Comparison of ENCODE assay signal across 15 cellular contexts in the genomic region with DNA sequence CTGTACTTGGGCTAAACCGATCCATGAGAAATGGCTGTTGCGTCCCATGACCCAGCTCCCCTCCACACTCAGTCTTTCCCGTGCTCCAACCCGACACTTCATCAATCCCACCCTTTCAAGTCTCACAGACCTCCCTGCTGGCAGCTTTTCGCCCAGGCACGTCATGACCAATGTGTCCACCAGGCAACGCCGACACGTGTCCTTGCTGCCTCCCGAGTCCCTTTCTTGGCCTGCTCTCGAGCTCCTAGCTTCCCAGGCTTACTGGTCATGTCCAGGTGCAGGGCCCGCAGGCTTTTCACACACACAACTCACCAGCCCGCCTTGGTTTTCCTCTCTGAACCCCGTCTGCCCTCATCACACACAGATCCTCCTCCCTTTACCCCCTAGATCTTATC. TPM values are rescaled to one million over a fixed set of nuclear protein-coding genes. Genes with fewer than 3 reads are reported as not detected.
DNase-seq lines count a peak whose midpoint lies in the region; ATAC-seq, FAIRE-seq and TF ChIP-seq lines count a peak whose summit lies in the region.
"Had no signal": no experiment of that assay in that cellular context is flagged by ENCODE, and none has a peak within 500 bp of the region (broad histone marks: within the 10 kb centered on the region; RNA-seq: fewer than 3 reads in every experiment).

No MANE protein-coding gene starts in this region.

- TF ChIP-seq POLR2A in Raji (IDR thresholded peaks at IDR 0.05; ENCODE audit: insufficient read depth, low read depth, low read length) = 0 out of 2 replicates have a peak, but pooled peaks have one; percentile 5

- ATAC-seq in SK-N-SH treated with all-trans-retinoic acid at 6 μM for 48 hours (no peak), pancreas (no peak), GM18873 (IDR thresholded peaks at IDR 0.05; ENCODE audit: low FRiP score, unreplicated experiment) (no peak)
- ATAC-seq: left colon had no signal

- POLR2A ChIA-PET in SK-N-SH (lab: Yijun Ruan, JAX) = no interaction called here

- H3K9me2 ChIP-seq in SK-N-SH = no peaks in the 10 kb centered on the region

- peaks cover 25% of the 10 kb centered on the region for H3K79me2 ChIP-seq in SK-N-SH (ENCODE audit: insufficient read depth)

- H3K4me2 ChIP-seq in SK-N-SH = no peak overlapping the region
- H3K4me2 ChIP-seq: KMS-11 had no signal

- H3K27me3 Mint-ChIP-seq in endothelial cell (ENCODE audit: unreplicated experiment) = peaks cover 25% of the 10 kb centered on the region

- H2AFZ ChIP-seq in SK-N-SH (ENCODE audit: low read depth) = no peak overlapping the region
- H2AFZ ChIP-seq: parathyroid adenoma had no signal

- peaks cover 27% of the 10 kb centered on the region for H3K36me3 Mint-ChIP-seq in endothelial cell (ENCODE audit: low read depth, unreplicated experiment)

- no peak for TF ChIP-seq CTCF in SK-N-SH (IDR thresholded peaks at IDR 0.05)
- no peak for TF ChIP-seq CTCF in endothelial cell (IDR thresholded peaks at IDR 0.05; ENCODE audit: unreplicated experiment)
- no peak for TF ChIP-seq CTCF in pancreas (IDR thresholded peaks at IDR 0.05)
- no peak for TF ChIP-seq CTCF in GM13976 (IDR thresholded peaks at IDR 0.05; ENCODE audit: borderline replicate concordance, control extremely low read depth, extremely low read depth, insufficient read depth, missing control alignments)

- no peaks in the 10 kb centered on the region for H3K27me3 ChIP-seq in SK-N-SH (ENCODE audit: insufficient read depth)
- no peaks in the 10 kb centered on the region for H3K27me3 ChIP-seq in pancreas
- H3K27me3 ChIP-seq: vagina had no signal

- H3F3A ChIP-seq in SK-N-SH (replicated peaks; ENCODE audit: insufficient read depth) = peaks cover 5% of the 10 kb centered on the region

- no peak for TF ChIP-seq EP300 in SK-N-SH (IDR thresholded peaks at IDR 0.05; ENCODE audit: borderline replicate concordance in 1 of 2, low read depth in 1 of 2, low read length in 1 of 2)

- peak overlapping the region; percentile 77 for H3K4me3 Mint-ChIP-seq in endothelial cell (ENCODE audit: unreplicated experiment)

- H4K20me1 ChIP-seq in SK-N-SH (ENCODE audit: insufficient read depth) = peaks cover 15% of the 10 kb centered on the region; the same call in 1 of the 2 replicates

- H3K4me1 ChIP-seq in SK-N-SH (ENCODE audit: control insufficient read depth in 1 of 2, insufficient read depth in 2 of 2, low read depth in 1 of 2, low read length in 1 of 2) (peaks cover 0 to 36% of the 10 kb centered on the region in 2 experiments; a peak in 1 of 4 replicates), pancreas (peaks cover 7 to 18% (median 8%) of the 10 kb centered on the region in 3 donors)

- no peaks in the 10 kb centered on the region for H3K9me3 Mint-ChIP-seq in endothelial cell (ENCODE audit: unreplicated experiment)

- WGBS in SK-N-SH (ENCODE audit: low lambda C conversion rate) = 95% methylated on average over 14 of the region's 14 CpGs
- WGBS in pancreas, 2 donors = 55 to 67% methylated on average over 14 of the region's 14 CpGs

- H3K27ac ChIP-seq in SK-N-SH (ENCODE audit: low read depth in 2 of 2, low read length in 1 of 2) = no peak overlapping the region
- peak overlapping the region in 1 of 4 donors; percentile 22 for H3K27ac ChIP-seq in pancreas
- H3K27ac ChIP-seq: KMS-11, parathyroid adenoma, vagina had no signal

- H3K27ac Mint-ChIP-seq in endothelial cell (ENCODE audit: unreplicated experiment) = no peak overlapping the region

- H3K9ac ChIP-seq in SK-N-SH = no peak overlapping the region
- H3K9ac ChIP-seq: KMS-11, parathyroid adenoma had no signal

- TF ChIP-seq RAD21 in SK-N-SH (IDR thresholded peaks at IDR 0.05; ENCODE audit: low read length) = no peak

- H3K4me1 Mint-ChIP-seq in endothelial cell (ENCODE audit: unreplicated experiment) = peaks cover 22% of the 10 kb centered on the region

- H3K9me3 ChIP-seq in SK-N-SH = no peaks in the 10 kb centered on the region
- no peaks in the 10 kb centered on the region for H3K9me3 ChIP-seq in pancreas
- H3K9me3 ChIP-seq: vagina had no signal

- intact Hi-C loops in pancreas (cut with DNase I) = no loop called here

- FAIRE-seq in pancreas (lab: Jason Lieb, UNC) = no peak
- FAIRE-seq: G401.6 had no signal

- DNase-seq in SK-N-SH (peak; percentile 38), endothelial cell (ENCODE audit: low spot score) (no peak), pancreas (peak in 4 of 6 donors; percentile 63 to 83 (median 67)), GM13976 (ENCODE audit: low spot score) (no peak), NCI-H2029 treated with DMSO at 0.1 percent for 48 hours (lab: John Stamatoyannopoulos, UW) (no peak)
- DNase-seq: amygdala, left colon, NCI-H2029 had no signal

- in situ Hi-C loops in GM13976 (cut with MboI; ENCODE audit: low sequenced_read_pairs, unreplicated experiment) = no loop called here

- H3K36me3 ChIP-seq in SK-N-SH (replicated peaks in 1 of 2; ENCODE audit: control insufficient read depth in 1 of 2, insufficient read depth in 2 of 2, low read length in 1 of 2) = peaks cover 7 to 18% of the 10 kb centered on the region in 2 experiments
- H3K36me3 ChIP-seq in pancreas = peaks cover 0 to 7% (median 0%) of the 10 kb centered on the region in 3 donors

- H3K4me3 ChIP-seq in SK-N-SH (ENCODE audit: low read depth in 2 of 2, low read length in 1 of 2) (no peak overlapping the region), pancreas (no peak overlapping the region)
- H3K4me3 ChIP-seq: vagina had no signal

- CTCF ChIA-PET in SK-N-SH (lab: Yijun Ruan, JAX) = interaction anchor here (26.4 kb wide), 1 partner anchor 20 kb away, joined by 654 read pairs; the partner anchor contains the start of gene MNT

TF ChIP-seq in SK-N-SH, 30 proteins besides CTCF, POLR2A, EP300 and RAD21 (continues in another document):
- TF ChIP-seq USF1 (IDR thresholded peaks at IDR 0.05; ENCODE audit: borderline replicate concordance, low read depth) = no peak
- TF ChIP-seq IRF3 (IDR thresholded peaks at IDR 0.05; ENCODE audit: low read depth, low read length) = no peak
- TF ChIP-seq RCOR1 (IDR thresholded peaks at IDR 0.05; ENCODE audit: low read length) = no peak
- TF ChIP-seq FOSL2 (IDR thresholded peaks at IDR 0.05; ENCODE audit: borderline replicate concordance, low read depth) = no peak
- no peak for TF ChIP-seq ELF1 (IDR thresholded peaks at IDR 0.05)
- no peak for TF ChIP-seq NRF1 (IDR thresholded peaks at IDR 0.05; ENCODE audit: low read depth, low read length)

TF ChIP-seq in SK-N-SH treated with all-trans-retinoic acid at 6 μM for 48 hours, 23 proteins besides CTCF, POLR2A, EP300 and RAD21 (continues in another document):
- TF ChIP-seq PATZ1 (CRISPR knock-in tag; IDR thresholded peaks at IDR 0.05; ENCODE audit: borderline replicate concordance) (no peak), ESRRG (CRISPR knock-in tag; IDR thresholded peaks at IDR 0.05) (no peak), SNAI2 (CRISPR knock-in tag; IDR thresholded peaks at IDR 0.05) (no peak), RARB (CRISPR knock-in tag; IDR thresholded peaks at IDR 0.05) (no peak), CREB5 (CRISPR knock-in tag; IDR thresholded peaks at IDR 0.05; ENCODE audit: low read depth) (no peak), TOX (CRISPR knock-in tag; IDR thresholded peaks at IDR 0.05; ENCODE audit: borderline replicate concordance) (no peak), ZFP3 (CRISPR knock-in tag; IDR thresholded peaks at IDR 0.05) (no peak), ZFP30 (CRISPR knock-in tag; IDR thresholded peaks at IDR 0.05) (no peak)

RNA-seq across cellular contexts. Expression of gene MNT, which starts 12.2 kb away (rescaled TPM):
- 7.1 and 7.4 TPM in 2 replicates for polyA plus RNA-seq in SK-N-SH (2012; rRNA removed)
- polyA plus RNA-seq in SK-N-SH (2012; cell fraction: cytosol; rRNA removed) = 3.2 and 4.4 TPM in 2 replicates
- polyA plus RNA-seq in SK-N-SH (2012; cell fraction: nucleus; rRNA removed) = 50.2 and 76.3 TPM in 2 replicates
- 16.2 TPM for total RNA-seq in endothelial cell (ENCODE audit: unreplicated experiment)
- total RNA-seq in pancreas = 10 to 100 TPM in 4 of 6 donors, 1 to 10 TPM in 2; 8.7 to 15.8 (median 10.3) TPM
- polyA plus RNA-seq in pancreas = 10 to 100 TPM in 1 of 2 donors, 1 to 10 TPM in 1; 9.6 to 15.3 TPM

RNA-seq across cellular contexts. Expression of gene SGSM2, which starts 51.4 kb away (rescaled TPM):
- 85.9 and 98.6 TPM in 2 replicates for polyA plus RNA-seq in SK-N-SH (2012; rRNA removed)
- 18.0 and 30.4 TPM in 2 replicates for polyA plus RNA-seq in SK-N-SH (2012; cell fraction: cytosol; rRNA removed)
- polyA plus RNA-seq in SK-N-SH (2012; cell fraction: nucleus; rRNA removed) = 605 and 826 TPM in 2 replicates
- 65.4 TPM for total RNA-seq in endothelial cell (ENCODE audit: unreplicated experiment)
- total RNA-seq in pancreas = 10 to 100 TPM; 17.6 to 34.6 (median 24.5) TPM
- polyA plus RNA-seq in pancreas = 100 to 1,000 TPM; 152 to 153 TPM

RNA-seq across cellular contexts. Expression of gene TSR1, which starts 52.4 kb away (rescaled TPM):
- polyA plus RNA-seq in SK-N-SH (2012; rRNA removed) (26.7 and 29.0 TPM in 2 replicates), pancreas (10 to 100 TPM; 10.7 to 10.8 TPM)
- polyA plus RNA-seq in SK-N-SH (2012; cell fraction: cytosol; rRNA removed) = 26.0 and 27.0 TPM in 2 replicates
- 38.2 and 50.3 TPM in 2 replicates for polyA plus RNA-seq in SK-N-SH (2012; cell fraction: nucleus; rRNA removed)
- total RNA-seq in endothelial cell (ENCODE audit: unreplicated experiment) (20.9 TPM), pancreas (10 to 100 TPM in 4 of 6 donors, 1 to 10 TPM in 2; 8.3 to 17.3 (median 13.6) TPM)

Comparison
In these comparisons a context has a peak if more than half of its experiments do, and no peak if none do; other contexts are left out.
1. DNase-seq: peak in SK-N-SH (single experiment) and pancreas (4 of 6); none in endothelial cell (single experiment), GM13976 (single experiment) and NCI-H2029 treated with DMSO at 0.1 percent for 48 hours (single experiment).